Comparison of ENCODE assay signal across 9 cellular contexts in genomic region chr16:25052530-25052929, GRCh38. TPM values are rescaled to one million over a fixed set of nuclear protein-coding genes. Genes with fewer than 3 reads are reported as not detected.
DNase-seq lines count a peak whose midpoint lies in the region; ATAC-seq, FAIRE-seq and TF ChIP-seq lines count a peak whose summit lies in the region.
"Had no signal": no experiment of that assay in that cellular context is flagged by ENCODE, and none has a peak within 500 bp of the region (broad histone marks: within the 10 kb centered on the region; RNA-seq: fewer than 3 reads in every experiment).

No MANE protein-coding gene starts in this region.

- no peak for FAIRE-seq in pancreas (lab: Jason Lieb, UNC)

- H3K36me3 Mint-ChIP-seq in Caco-2 (ENCODE audit: insufficient read depth, unreplicated experiment), result peaks cover 5% of the 10 kb centered on the region

- peak; percentile 45 to 64 (median 54) for ATAC-seq in pancreas

- no peaks in the 10 kb centered on the region for H3K27me3 Mint-ChIP-seq in Caco-2 (ENCODE audit: insufficient read depth, unreplicated experiment)

- TF ChIP-seq CTCF in Caco-2 (IDR thresholded peaks at IDR 0.05; ENCODE audit: insufficient read depth in 1 of 2, low read depth in 1 of 2, low read length in 1 of 2, severe bottlenecking in 1 of 2, unreplicated experiment in 1 of 2), result no peak
- TF ChIP-seq CTCF in NB4 (IDR thresholded peaks at IDR 0.05; ENCODE audit: low read depth, low read length), result no peak
- no peak for TF ChIP-seq CTCF in coronary artery (IDR thresholded peaks at IDR 0.05)
- TF ChIP-seq CTCF in pancreas (IDR thresholded peaks at IDR 0.05), result no peak
- TF ChIP-seq CTCF in GM10248 (IDR thresholded peaks at IDR 0.05; ENCODE audit: control extremely low read depth, extremely low read depth, low read depth, missing control alignments), result no peak

- CTCF ChIA-PET in Caco-2 (lab: Charles Lee) (interaction anchor here (0.7 kb wide), 1 partner anchor 58 kb away, joined by 3 read pairs; no protein-coding TSS in a partner anchor), GM10248 (lab: Yijun Ruan, JAX) (interaction anchor here (1.0 to 1.7 kb wide), 3 partner anchors 11 to 172 kb away, joined by 3 to 7 read pairs (median 4); no protein-coding TSS in a partner anchor)

- 13 to 14% methylated on average over 4 of the region's 4 CpGs for WGBS in pancreas, 2 donors

- H3K36me3 ChIP-seq in Caco-2 (ENCODE audit: control insufficient read depth, insufficient read depth, low read length) (no peaks in the 10 kb centered on the region), pancreas (no peaks in the 10 kb centered on the region)

- BruUV-seq in Caco-2 (replicated peaks; lab: Mats Ljungman, UMichigan), result no TSS peak

- H3K27ac ChIP-seq in coronary artery (peak overlapping the region in 1 of 2 donors; percentile 55), pancreas (peak overlapping the region in 2 of 4 donors; percentile 24 to 55)

- H3K27me3 ChIP-seq in Caco-2 (replicated peaks; ENCODE audit: control insufficient read depth, insufficient read depth, low read length) (no peaks in the 10 kb centered on the region), pancreas (no peaks in the 10 kb centered on the region)

- intact Hi-C loops in Caco-2 (cut with micrococcal nuclease; ENCODE audit: unreplicated experiment) (no loop called here), pancreas (cut with DNase I) (loop anchor here in 2 of 3 donors (10.0 kb wide), 1 partner anchor 172 kb away; no protein-coding TSS in a partner anchor)

- H3K4me3 ChIP-seq in Caco-2 (ENCODE audit: low read depth, low read length) (no peak overlapping the region), NB4 (ENCODE audit: low read depth, low read length) (no peak overlapping the region), coronary artery (peak overlapping the region; percentile 46), pancreas (peak overlapping the region in 2 of 4 donors; percentile 15)

- no peak for DNase-seq in Caco-2
- DNase-seq in NB4 (ENCODE audit: low read depth), result peak; percentile 37
- no peak for DNase-seq in coronary artery (ENCODE audit: low spot score)
- peak in 2 of 6 donors; percentile 43 to 55 for DNase-seq in pancreas
- no peak for DNase-seq in HCEC 1CT
- no peak for DNase-seq in GM10248 (ENCODE audit: extremely low spot score)
- DNase-seq in hepatic stellate cell (ENCODE audit: low spot score), result no peak
- DNase-seq: activated effector memory CD4-positive, alpha-beta T cell treated with Interleukin-2 at 50 U/mL for 16 hours; NCI-H146 had no signal

- peaks cover 20% of the 10 kb centered on the region for H3K4me1 Mint-ChIP-seq in Caco-2 (ENCODE audit: low read depth, unreplicated experiment)

- no peaks in the 10 kb centered on the region for H3K9me3 Mint-ChIP-seq in Caco-2 (ENCODE audit: unreplicated experiment)

- no peak for TF ChIP-seq POLR2A in NB4 (IDR thresholded peaks at IDR 0.05; ENCODE audit: extremely low read depth, insufficient read length)

- H3K9me3 ChIP-seq in Caco-2 (no peaks in the 10 kb centered on the region), pancreas (no peaks in the 10 kb centered on the region)

- peak overlapping the region; percentile 43 for H3K27ac Mint-ChIP-seq in Caco-2 (ENCODE audit: unreplicated experiment)

- H3K4me1 ChIP-seq in Caco-2, result peaks cover 33% of the 10 kb centered on the region
- peaks cover 0 to 20% (median 16%) of the 10 kb centered on the region in 3 donors for H3K4me1 ChIP-seq in pancreas

- no peak overlapping the region for H3K4me3 Mint-ChIP-seq in Caco-2 (ENCODE audit: unreplicated experiment)

- POLR2A ChIA-PET in Caco-2 (lab: Charles Lee) (no interaction called here), GM10248 (lab: Yijun Ruan, JAX) (no interaction called here)

RNA-seq across cellular contexts. Expression of gene ARHGAP17, which starts 37.4 kb away (rescaled TPM):
- total RNA-seq in Caco-2 (2022) (134 and 142 TPM in 2 replicates), pancreas (10 to 100 TPM; 15.2 to 44.5 (median 24.1) TPM)
- 10 to 100 TPM; 27.3 to 39.9 TPM for polyA plus RNA-seq in pancreas

RNA-seq across cellular contexts. Expression of gene LCMT1, which starts 59.0 kb away (rescaled TPM):
- total RNA-seq in Caco-2 (2022) (50.8 and 53.9 TPM in 2 replicates), pancreas (10 to 100 TPM; 23.2 to 35.0 (median 29.7) TPM)
- 10 to 100 TPM; 29.7 to 32.1 TPM for polyA plus RNA-seq in pancreas
